7 cellular contexts compared by ENCODE assay signal in the genomic region with DNA sequence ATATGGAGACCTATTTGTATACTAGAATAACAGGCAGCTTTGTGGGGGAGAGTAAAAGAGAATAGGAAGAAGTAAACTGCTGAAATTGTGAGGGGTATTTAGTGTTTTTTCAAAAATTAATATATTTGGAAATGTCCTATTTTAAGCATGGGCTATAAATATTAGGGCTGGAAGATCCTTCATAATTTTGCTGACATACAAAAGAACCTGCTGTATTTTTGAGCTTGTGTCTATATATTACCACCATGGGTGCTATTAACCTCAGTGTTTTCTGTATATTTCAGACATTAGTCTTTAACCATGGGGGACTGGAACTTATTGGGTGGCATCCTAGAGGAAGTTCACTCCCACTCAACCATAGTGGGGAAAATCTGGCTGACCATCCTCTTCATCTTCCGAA. TPM values are rescaled to one million over a fixed set of nuclear protein-coding genes. Genes with fewer than 3 reads are reported as not detected.
"Had no signal": no experiment of that assay in that cellular context is flagged by ENCODE, and none has a peak within 500 bp of the region (broad histone marks: within the 10 kb centered on the region; RNA-seq: fewer than 3 reads in every experiment).

TSS of gene GJA10 (plus strand) at position 301 of the 400 bp plus-strand sequence. CDS start at position 301, 0 bp downstream.

- DNase-seq: IMR-90, KBM-7 had no signal

- H3K27ac ChIP-seq: HL-60 had no signal

- H3K4me3 ChIP-seq: K562 had no signal

RNA-seq across cellular contexts. Expression of gene GJA10, which starts in this region (rescaled TPM):
- total RNA-seq: HepG2, HT-29, HT1080, IMR-90, K562 had no signal
